Comparison of ENCODE assay signal across 1 cellular context in genomic region chr5:75446068-75446467, GRCh38.
TF ChIP-seq lines count a peak whose summit lies in the region.

No MANE protein-coding gene starts in this region.

TF ChIP-seq in WTC11, 78 proteins besides CTCF, POLR2A, EP300 and RAD21 (continued from another document):
- TF ChIP-seq MLX (CRISPR knock-in tag; IDR thresholded peaks at IDR 0.05) (no peak), ZNF263 (CRISPR knock-in tag; IDR thresholded peaks at IDR 0.05; ENCODE audit: low read depth) (no peak)
